12 cellular contexts compared by ENCODE assay signal in genomic region chr17:72977768-72978417, GRCh38.
DNase-seq lines count a peak whose midpoint lies in the region; ATAC-seq and TF ChIP-seq lines count a peak whose summit lies in the region.
"Had no signal": no experiment of that assay in that cellular context is flagged by ENCODE, and none has a peak within 500 bp of the region (broad histone marks: within the 10 kb centered on the region; RNA-seq: fewer than 3 reads in every experiment).

No MANE protein-coding gene starts in this region.

- peaks cover 6% of the 10 kb centered on the region for H3K9me3 Mint-ChIP-seq in neural crest cell

- H3K36me3 ChIP-seq in brain microvascular endothelial cell (replicated peaks) = no peaks in the 10 kb centered on the region

- no peak for TF ChIP-seq CTCF in brain microvascular endothelial cell (IDR thresholded peaks at IDR 0.05; ENCODE audit: low read depth, low read length, missing control alignments)
- no peak for TF ChIP-seq CTCF in neural crest cell (conservative IDR thresholded peaks at IDR 0.05)

- H3K27me3 Mint-ChIP-seq in neural crest cell (ENCODE audit: low read depth) = no peaks in the 10 kb centered on the region

- peak overlapping the region; percentile 94 for H3K27ac ChIP-seq in brain microvascular endothelial cell
- H3K27ac ChIP-seq: foreskin keratinocyte, VCaP had no signal

- H3K4me3 ChIP-seq in brain microvascular endothelial cell (ENCODE audit: low read depth, low read length) = no peak overlapping the region

- DNase-seq in Daoy (ENCODE audit: low read depth) = peak; percentile 87
- DNase-seq in MV-4-11 (lab: John Stamatoyannopoulos, UW) = peak; percentile 77
- peak; percentile 54 for DNase-seq in brain microvascular endothelial cell
- no peak for DNase-seq in neural crest cell (ENCODE audit: low read depth, low spot score)
- DNase-seq in NCI-H128 (lab: John Stamatoyannopoulos, UW; ENCODE audit: unreplicated experiment) = no peak
- DNase-seq in NCI-H2227 treated with DMSO at 0.1 percent for 48 hours (lab: John Stamatoyannopoulos, UW) = no peak
- DNase-seq in NCI-H1436 (lab: John Stamatoyannopoulos, UW) = no peak
- DNase-seq: activated naive CD4-positive, alpha-beta T cell; foreskin keratinocyte; stimulated activated naive CD4-positive, alpha-beta T cell treated with Interleukin-2 at 50 U/mL for 16 hours had no signal

- in situ Hi-C loops in brain microvascular endothelial cell (cut with HindIII; ENCODE audit: low pct_ligation_motif_present, low sequenced_read_pairs) = loop anchor here (25.0 kb wide), 1 partner anchor 209 kb away; the partner anchor contains the start of gene COG1

- peak overlapping the region; percentile 82 for H3K27ac Mint-ChIP-seq in neural crest cell (ENCODE audit: unreplicated experiment)

- H3K4me3 Mint-ChIP-seq in neural crest cell = no peak overlapping the region

- no peaks in the 10 kb centered on the region for H3K27me3 ChIP-seq in brain microvascular endothelial cell (replicated peaks)
- H3K27me3 ChIP-seq: foreskin keratinocyte had no signal

- no peak for ATAC-seq in GM21381 (IDR thresholded peaks at IDR 0.05; ENCODE audit: unreplicated experiment)

- peaks cover 2% of the 10 kb centered on the region for H3K36me3 Mint-ChIP-seq in neural crest cell (ENCODE audit: low read depth)

- peaks cover 14% of the 10 kb centered on the region for H3K4me1 Mint-ChIP-seq in neural crest cell

Comparison
In these comparisons a context has a peak if more than half of its experiments do, and no peak if none do; other contexts are left out.
1. DNase-seq: peak in Daoy (single experiment), MV-4-11 (single experiment) and brain microvascular endothelial cell (single experiment); none in neural crest cell (single experiment), NCI-H128 (single experiment), NCI-H2227 treated with DMSO at 0.1 percent for 48 hours (single experiment) and NCI-H1436 (single experiment).